In genomic region chr16:3881499-3881995, GRCh38 we compare ENCODE assay signal across 9 cellular contexts. TPM values are rescaled to one million over a fixed set of nuclear protein-coding genes. Genes with fewer than 3 reads are reported as not detected.
DNase-seq lines count a peak whose midpoint lies in the region; ATAC-seq, FAIRE-seq and TF ChIP-seq lines count a peak whose summit lies in the region.
"Had no signal": no experiment of that assay in that cellular context is flagged by ENCODE, and none has a peak within 500 bp of the region (broad histone marks: within the 10 kb centered on the region; RNA-seq: fewer than 3 reads in every experiment).

No MANE protein-coding gene starts in this region.

- H3K36me3 ChIP-seq in CD8-positive, alpha-beta T cell (ENCODE audit: insufficient read depth, low read length), result no peaks in the 10 kb centered on the region
- H3K36me3 ChIP-seq in OCI-LY7 (ENCODE audit: insufficient read depth, low read length) (peaks cover 24% of the 10 kb centered on the region), osteoblast (ENCODE audit: insufficient read depth, low read length) (peaks cover 4% of the 10 kb centered on the region)

- CTCF ChIA-PET in CD8-positive, alpha-beta T cell (lab: Charles Lee), result interaction anchor here (1.2 kb wide), 1 partner anchor 191 kb away, joined by 3 read pairs; no protein-coding TSS in a partner anchor
- CTCF ChIA-PET in OCI-LY7 (lab: Charles Lee; ENCODE audit: unreplicated experiment), result no interaction called here

- peaks cover 33% of the 10 kb centered on the region for H3K4me1 Mint-ChIP-seq in CD8-positive, alpha-beta T cell (ENCODE audit: low read depth)

- H3K4me2 ChIP-seq in OCI-LY7 (ENCODE audit: low read length), result peak overlapping the region; percentile 68; the same call in 1 of the 2 replicates
- peak overlapping the region; percentile 83 for H3K4me2 ChIP-seq in osteoblast (ENCODE audit: insufficient read depth, low read length)

- ATAC-seq in CD8-positive, alpha-beta T cell, result no peak

- DNase-seq in CD8-positive, alpha-beta T cell, result no peak
- DNase-seq in OCI-LY7 (ENCODE audit: low spot score) (no peak), epithelial cell of esophagus (ENCODE audit: low read depth) (peak; percentile 57), osteoblast (ENCODE audit: insufficient read length, low spot score, missing footprints) (no peak), middle frontal gyrus (ENCODE audit: extremely low spot score, low spot score) (no peak), frontal cortex (ENCODE audit: low spot score in 2 of 2) (no peak), NCI-H1048 (lab: John Stamatoyannopoulos, UW) (no peak), NCI-H1092 treated with DMSO at 0.1 percent for 48 hours (lab: John Stamatoyannopoulos, UW) (no peak)

- H3K36me3 Mint-ChIP-seq in CD8-positive, alpha-beta T cell, result peaks cover 21% of the 10 kb centered on the region

- H4K20me1 ChIP-seq in OCI-LY7 (ENCODE audit: insufficient read depth, low read length) (peaks cover 29% of the 10 kb centered on the region), osteoblast (ENCODE audit: insufficient read depth, low read length) (peaks cover 30% of the 10 kb centered on the region)

- H3K4me1 ChIP-seq in CD8-positive, alpha-beta T cell (ENCODE audit: insufficient read depth, low read length), result peaks cover 26% of the 10 kb centered on the region
- H3K4me1 ChIP-seq in OCI-LY7 (ENCODE audit: insufficient read depth, low read length, poor library complexity, severe bottlenecking), result peaks cover 29% of the 10 kb centered on the region
- H3K4me1 ChIP-seq in osteoblast (ENCODE audit: insufficient read depth, low read length), result peaks cover 20% of the 10 kb centered on the region

- no peaks in the 10 kb centered on the region for H3K9me3 ChIP-seq in CD8-positive, alpha-beta T cell (ENCODE audit: low read length)
- H3K9me3 ChIP-seq in OCI-LY7 (ENCODE audit: low read length) (no peaks in the 10 kb centered on the region), osteoblast (ENCODE audit: low read depth, low read length) (no peaks in the 10 kb centered on the region)

- FAIRE-seq in frontal cortex (lab: Jason Lieb, UNC), result no peak
- FAIRE-seq: islet of Langerhans had no signal

- no peak overlapping the region for H3K27ac Mint-ChIP-seq in CD8-positive, alpha-beta T cell

- intact Hi-C loops in CD8-positive, alpha-beta T cell (cut with DNase I, micrococcal nuclease), result loop anchor here (2.0 to 10.0 kb wide), 5 partner anchors 269 to 1347 kb away; partner anchors contain the start of genes SLX4 (in 2 of the 2), CEMP1 (in 1 of the 2), PDPK1 (in 1 of the 2) and SEC14L5 (in 1 of the 2)
- intact Hi-C loops in OCI-LY7 (cut with micrococcal nuclease; ENCODE audit: unreplicated experiment), result no loop called here

- no peaks in the 10 kb centered on the region for H3K27me3 ChIP-seq in CD8-positive, alpha-beta T cell (ENCODE audit: insufficient read depth, low read length)
- H3K27me3 ChIP-seq in osteoblast (ENCODE audit: insufficient read depth, low read length), result no peaks in the 10 kb centered on the region

- H3K27ac ChIP-seq in CD8-positive, alpha-beta T cell (ENCODE audit: low read depth, low read length), result no peak overlapping the region
- H3K27ac ChIP-seq in OCI-LY7 (ENCODE audit: low read depth, low read length, poor library complexity, severe bottlenecking) (no peak overlapping the region), osteoblast (ENCODE audit: low read depth, low read length) (no peak overlapping the region)

- H3K4me3 ChIP-seq in CD8-positive, alpha-beta T cell (ENCODE audit: low read depth, low read length), result no peak overlapping the region
- H3K4me3 ChIP-seq in OCI-LY7 (ENCODE audit: low read depth, low read length, poor library complexity, severe bottlenecking), result peak overlapping the region; percentile 66
- H3K4me3 ChIP-seq in epithelial cell of esophagus (ENCODE audit: low read length), result peak overlapping the region; percentile 74
- peak overlapping the region; percentile 84 for H3K4me3 ChIP-seq in osteoblast (ENCODE audit: insufficient read depth, low read length)

- H2AFZ ChIP-seq in OCI-LY7 (ENCODE audit: low read length), result no peak overlapping the region
- H2AFZ ChIP-seq in osteoblast (ENCODE audit: low read length), result peak overlapping the region; percentile 89

- peaks cover 32% of the 10 kb centered on the region for H3K79me2 ChIP-seq in OCI-LY7 (ENCODE audit: insufficient read depth, low read depth, low read length)
- peaks cover 33% of the 10 kb centered on the region for H3K79me2 ChIP-seq in osteoblast (ENCODE audit: insufficient read depth, low read length)

- H3K4me3 Mint-ChIP-seq in CD8-positive, alpha-beta T cell, result peak overlapping the region; percentile 78

- H3K9me3 Mint-ChIP-seq in CD8-positive, alpha-beta T cell, result no peaks in the 10 kb centered on the region

- no peak for TF ChIP-seq CTCF in CD8-positive, alpha-beta T cell (IDR thresholded peaks at IDR 0.05)
- no peak for TF ChIP-seq CTCF in OCI-LY7 (conservative IDR thresholded peaks at IDR 0.05; ENCODE audit: low read length)
- no peak for TF ChIP-seq CTCF in epithelial cell of esophagus (IDR thresholded peaks at IDR 0.05; ENCODE audit: insufficient read depth, low read depth, low read length, missing control alignments)
- TF ChIP-seq CTCF in osteoblast (IDR thresholded peaks at IDR 0.05; ENCODE audit: extremely low read depth, low read depth, low read length), result no peak

- peaks cover 2% of the 10 kb centered on the region for H3K27me3 Mint-ChIP-seq in CD8-positive, alpha-beta T cell (ENCODE audit: low read depth)

- H3K9me2 ChIP-seq in OCI-LY7 (ENCODE audit: insufficient read depth, low read length), result no peaks in the 10 kb centered on the region

- BruUV-seq in OCI-LY7 (replicated peaks; lab: Mats Ljungman, UMichigan), result no TSS peak

- POLR2A ChIA-PET in CD8-positive, alpha-beta T cell (lab: Charles Lee), result interaction anchor here (0.9 to 1.1 kb wide), 2 partner anchors 156 to 234 kb away, joined by 3 read pairs; no protein-coding TSS in a partner anchor
- POLR2A ChIA-PET in OCI-LY7 (lab: Charles Lee), result no interaction called here

RNA-seq across cellular contexts. Expression of gene CREBBP, which starts 1.0 kb away (rescaled TPM):
- 100 to 1,000 TPM; 186 to 189 TPM for total RNA-seq in CD8-positive, alpha-beta T cell
- total RNA-seq in OCI-LY7 (2014; rRNA removed; shearing (Covaris generic)), result 33.0 and 36.0 TPM in 2 replicates
- total RNA-seq in OCI-LY7 (2022) (72.3 and 75.8 TPM in 2 replicates), osteoblast (28.2 and 30.9 TPM in 2 replicates), frontal cortex (37.5 TPM)
